Comparison of ENCODE assay signal across 1 cellular context in genomic region chr2:225010804-225011203, GRCh38.
TF ChIP-seq lines count a peak whose summit lies in the region.

No MANE protein-coding gene starts in this region.

TF ChIP-seq in IMR-90, 13 proteins besides CTCF, POLR2A, EP300 and RAD21 (continued from another document):
- TF ChIP-seq CHD1 (IDR thresholded peaks at IDR 0.05; ENCODE audit: low read depth, low read length) (no peak), BHLHE40 (IDR thresholded peaks at IDR 0.05; ENCODE audit: low read depth, low read length) (no peak; the same call in 1 of the 2 replicates)
